13 cellular contexts compared by ENCODE assay signal in the genomic region with DNA sequence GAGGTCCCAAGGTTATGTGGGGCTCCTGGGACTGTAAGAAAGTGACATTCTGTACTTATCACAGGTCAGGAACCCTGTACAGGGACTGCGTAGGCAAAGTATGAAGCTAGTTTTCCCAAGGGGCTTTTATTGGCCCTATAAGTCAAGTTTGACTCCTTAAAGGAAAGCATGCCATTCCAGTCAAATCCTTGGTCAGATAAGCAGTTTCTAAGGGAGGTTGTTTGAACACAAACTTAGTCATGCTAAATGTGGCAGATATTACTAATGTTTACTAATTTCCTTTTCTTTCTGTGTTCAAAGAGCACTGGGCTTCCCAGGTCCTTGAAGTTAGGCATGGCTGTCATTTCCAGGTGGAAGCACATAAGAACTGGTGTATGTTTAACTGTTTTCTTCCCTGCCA.
DNase-seq lines count a peak whose midpoint lies in the region; ATAC-seq and TF ChIP-seq lines count a peak whose summit lies in the region.
"Had no signal": no experiment of that assay in that cellular context is flagged by ENCODE, and none has a peak within 500 bp of the region (broad histone marks: within the 10 kb centered on the region; RNA-seq: fewer than 3 reads in every experiment).

No MANE protein-coding gene starts in this region.

- H4K20me1 ChIP-seq in GM23248 (ENCODE audit: insufficient read depth) = no peaks in the 10 kb centered on the region

- H3F3A ChIP-seq in GM23248 (ENCODE audit: insufficient read depth) = peaks cover 41% of the 10 kb centered on the region

- H3K9me3 ChIP-seq in GM23248 (ENCODE audit: low read depth) (no peaks in the 10 kb centered on the region), adipocyte (ENCODE audit: control insufficient read depth, low read length) (no peaks in the 10 kb centered on the region), skeletal muscle tissue (ENCODE audit: control insufficient read depth in 3 of 3, low read length in 3 of 3) (no peaks in the 10 kb centered on the region), Peyer's patch (no peaks in the 10 kb centered on the region)

- H3K4me1 ChIP-seq in GM23248 (ENCODE audit: insufficient read depth) (peaks cover 48% of the 10 kb centered on the region), adipocyte (ENCODE audit: control insufficient read depth, insufficient read depth, low read length) (peaks cover 49% of the 10 kb centered on the region), skeletal muscle tissue (ENCODE audit: control insufficient read depth in 3 of 3, insufficient read depth in 3 of 3, low read length in 3 of 3) (no peaks in the 10 kb centered on the region), Peyer's patch (no peaks in the 10 kb centered on the region)

- ATAC-seq in GM18520 (IDR thresholded peaks at IDR 0.05; ENCODE audit: unreplicated experiment) = no peak
- ATAC-seq: stimulated activated effector memory CD8-positive, alpha-beta T cell treated with anti-CD3 and anti-CD28 coated beads, Interleukin-12 subunit alpha, Interleukin-12 subunit beta, amount 100 ng/mL, for 72 hours had no signal

- H3K4me2 ChIP-seq in GM23248 (ENCODE audit: unreplicated experiment) = peak overlapping the region; percentile 55

- WGBS in GM23248 (ENCODE audit: low coverage in 1 of 2, low lambda C conversion rate in 2 of 2, missing lambda C conversion rate in 2 of 2), 2 experiments = 0% methylated on average over 1 of the region's 1 CpG

- H3K36me3 ChIP-seq in GM23248 (ENCODE audit: low read depth) = no peaks in the 10 kb centered on the region
- no peaks in the 10 kb centered on the region for H3K36me3 ChIP-seq in adipocyte (ENCODE audit: control insufficient read depth, insufficient read depth, low read length, severe bottlenecking)
- H3K36me3 ChIP-seq in skeletal muscle tissue (ENCODE audit: control insufficient read depth in 3 of 3, insufficient read depth in 3 of 3, low read length in 3 of 3) = no peaks in the 10 kb centered on the region
- H3K36me3 ChIP-seq in Peyer's patch = no peaks in the 10 kb centered on the region

- H3K27me3 ChIP-seq in GM23248 (replicated peaks; ENCODE audit: insufficient read depth) (no peaks in the 10 kb centered on the region), adipocyte (replicated peaks; ENCODE audit: control insufficient read depth, insufficient read depth, low read length) (no peaks in the 10 kb centered on the region), skeletal muscle tissue (ENCODE audit: control insufficient read depth in 3 of 3, insufficient read depth in 3 of 3, low read length in 3 of 3) (no peaks in the 10 kb centered on the region), Peyer's patch (no peaks in the 10 kb centered on the region)

- H2AFZ ChIP-seq in GM23248 = no peak overlapping the region

- no peak for TF ChIP-seq POLR2A in Peyer's patch (IDR thresholded peaks at IDR 0.05)

- in situ Hi-C loops in GM23248 (cut with MboI) = no loop called here

- H3K27ac ChIP-seq in GM23248 (peak overlapping the region; percentile 96), skeletal muscle tissue (ENCODE audit: low read depth, low read length) (peak overlapping the region; percentile 33), Peyer's patch (no peak overlapping the region)
- H3K27ac ChIP-seq: C4-2B had no signal

- no peaks in the 10 kb centered on the region for H3K9me2 ChIP-seq in GM23248 (ENCODE audit: insufficient read depth)

- TF ChIP-seq CTCF in fibroblast of villous mesenchyme (IDR thresholded peaks at IDR 0.05; ENCODE audit: insufficient read depth, low read depth, low read length) (no peak), Peyer's patch (IDR thresholded peaks at IDR 0.05) (no peak)

- no peaks in the 10 kb centered on the region for H3K79me2 ChIP-seq in GM23248 (ENCODE audit: insufficient read depth)

- DNase-seq in GM23248 = peak; percentile 85
- peak; percentile 29 for DNase-seq in adipocyte (ENCODE audit: low read depth)
- DNase-seq in fibroblast of villous mesenchyme (ENCODE audit: low read depth) = peak; percentile 95
- no peak for DNase-seq in Peyer's patch
- no peak for DNase-seq in NCI-H2081 (lab: John Stamatoyannopoulos, UW)
- no peak for DNase-seq in cerebellum (ENCODE audit: low spot score)
- DNase-seq: posterior cingulate gyrus; stimulated activated CD4-positive, alpha-beta T cell treated with anti-CD3 and anti-CD28 coated beads, Interleukin-2, amount 100 ng/mL, for 48 hours; T-helper 1 cell had no signal

- H3K4me3 ChIP-seq in GM23248 = no peak overlapping the region
- peak overlapping the region; percentile 57 for H3K4me3 ChIP-seq in adipocyte (ENCODE audit: low read length)
- no peak overlapping the region for H3K4me3 ChIP-seq in fibroblast of villous mesenchyme (ENCODE audit: low read depth, low read length)
- no peak overlapping the region for H3K4me3 ChIP-seq in skeletal muscle tissue (ENCODE audit: low read length in 3 of 3)
- no peak overlapping the region for H3K4me3 ChIP-seq in Peyer's patch

- peak overlapping the region; percentile 66 for H3K9ac ChIP-seq in GM23248
- H3K9ac ChIP-seq in adipocyte (ENCODE audit: low read length) = peak overlapping the region; percentile 79
- H3K9ac ChIP-seq in skeletal muscle tissue (ENCODE audit: low read depth in 1 of 3, low read length in 3 of 3) = no peak overlapping the region

Comparison
In these comparisons a context has a peak if more than half of its experiments do, and no peak if none do; other contexts are left out.
1. DNase-seq: peak in GM23248 (single experiment), adipocyte (single experiment) and fibroblast of villous mesenchyme (single experiment); none in Peyer's patch (0 of 3), NCI-H2081 (0 of 2) and cerebellum (single experiment).
2. H3K27ac ChIP-seq: peak in GM23248 (single experiment) and skeletal muscle tissue (single experiment); none in Peyer's patch (0 of 4).
3. H3K9ac ChIP-seq: peak in GM23248 (single experiment) and adipocyte (single experiment); none in skeletal muscle tissue (0 of 3).